ENCODE assay signal across 27 cellular contexts in the genomic region with DNA sequence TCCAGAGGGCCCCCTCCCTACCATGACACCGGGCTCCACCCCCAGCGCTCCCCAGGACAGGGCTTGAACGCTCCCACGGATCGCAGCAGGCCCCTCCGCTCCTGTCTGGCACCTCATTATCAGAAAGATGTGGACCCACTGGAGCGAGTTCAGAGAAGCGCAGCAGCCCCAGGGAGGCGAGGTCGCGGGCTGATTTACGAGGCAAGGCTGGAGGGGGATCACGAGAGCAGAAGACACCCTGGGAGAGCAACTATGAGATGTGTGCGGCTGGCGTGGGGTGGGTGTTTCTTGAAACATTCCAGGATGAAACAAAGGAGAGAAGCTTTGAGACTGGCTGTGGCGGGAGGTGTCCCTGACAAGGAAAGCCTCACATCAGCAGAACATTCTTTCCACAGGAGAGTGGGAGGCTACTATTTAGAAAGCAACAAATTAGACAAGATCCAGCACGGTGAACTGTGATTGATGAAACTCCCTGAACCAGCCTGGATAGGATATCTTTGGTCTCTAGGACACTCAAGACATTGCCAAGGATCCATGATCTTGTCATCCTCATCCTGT.
DNase-seq lines count a peak whose midpoint lies in the region; TF ChIP-seq lines count a peak whose summit lies in the region.
"Had no signal": no experiment of that assay in that cellular context is flagged by ENCODE, and none has a peak within 500 bp of the region (broad histone marks: within the 10 kb centered on the region; RNA-seq: fewer than 3 reads in every experiment).

No MANE protein-coding gene starts in this region.

- H3K36me3 ChIP-seq in fibroblast of lung (ENCODE audit: control insufficient read depth, insufficient read depth, low read length), result no peaks in the 10 kb centered on the region
- H3K36me3 ChIP-seq in muscle layer of colon (ENCODE audit: insufficient read depth, low read length), result no peaks in the 10 kb centered on the region
- no peaks in the 10 kb centered on the region for H3K36me3 ChIP-seq in transverse colon
- H3K36me3 ChIP-seq in Caco-2 (ENCODE audit: control insufficient read depth, insufficient read depth, low read length), result no peaks in the 10 kb centered on the region
- H3K36me3 ChIP-seq: adrenal gland, BLaER1, brain microvascular endothelial cell, colonic mucosa, gastrocnemius medialis, MG63 had no signal

- no peaks in the 10 kb centered on the region for H3K79me2 ChIP-seq in fibroblast of lung (ENCODE audit: control insufficient read depth, insufficient read depth, low read length)

- H3K4me1 Mint-ChIP-seq in Caco-2 (ENCODE audit: low read depth, unreplicated experiment), result peaks cover 7% of the 10 kb centered on the region
- H3K4me1 Mint-ChIP-seq: immature natural killer cell had no signal

- TF ChIP-seq POLR2A in transverse colon (IDR thresholded peaks at IDR 0.05), result no peak

- no peak overlapping the region for H3K4me2 ChIP-seq in fibroblast of lung (ENCODE audit: extremely low read depth, insufficient read depth, low read length)
- H3K4me2 ChIP-seq: BLaER1 had no signal

- H3K27ac ChIP-seq in fibroblast of lung (ENCODE audit: insufficient read depth, low read length) (no peak overlapping the region), muscle layer of colon (ENCODE audit: low read depth, low read length) (peak overlapping the region; percentile 17), transverse colon (peak overlapping the region in 3 of 4 donors; percentile 35 to 77 (median 51))
- H3K27ac ChIP-seq: BLaER1, brain microvascular endothelial cell, colonic mucosa, gastrocnemius medialis, RWPE1 had no signal

- BruUV-seq in Caco-2 (replicated peaks; lab: Mats Ljungman, UMichigan), result no TSS peak

- H3K27ac Mint-ChIP-seq in Caco-2 (ENCODE audit: unreplicated experiment), result no peak overlapping the region
- H3K27ac Mint-ChIP-seq: activated naive CD4-positive, alpha-beta T cell treated with anti-CD3 and anti-CD28 coated beads for 36 hours; activated T-helper 1 cell treated with anti-CD3 and anti-CD28 coated beads, Interleukin-12 subunit alpha, Interleukin-12 subunit beta, Interleukin-2, Interleukin-4 antibody, amounts not matched to agents 30 ng/mL and 10 ng/mL and 1 ng/mL, durations not matched to agents 14 hours and 24 hours and 36 hours; immature natural killer cell had no signal

- H3K27me3 ChIP-seq in fibroblast of lung (ENCODE audit: control insufficient read depth, insufficient read depth, low read length) (no peaks in the 10 kb centered on the region), muscle layer of colon (ENCODE audit: control insufficient read depth in 1 of 2, insufficient read depth in 2 of 2, low read length in 2 of 2) (no peaks in the 10 kb centered on the region), transverse colon (no peaks in the 10 kb centered on the region), Caco-2 (replicated peaks; ENCODE audit: control insufficient read depth, insufficient read depth, low read length) (no peaks in the 10 kb centered on the region)
- H3K27me3 ChIP-seq: adrenal gland, BLaER1, brain microvascular endothelial cell, colonic mucosa, gastrocnemius medialis, MG63 had no signal

- no peak overlapping the region for H3K4me3 Mint-ChIP-seq in Caco-2 (ENCODE audit: unreplicated experiment)
- H3K4me3 Mint-ChIP-seq: activated naive CD4-positive, alpha-beta T cell treated with anti-CD3 and anti-CD28 coated beads for 36 hours; activated T-helper 1 cell treated with anti-CD3 and anti-CD28 coated beads, Interleukin-12 subunit alpha, Interleukin-12 subunit beta, Interleukin-2, Interleukin-4 antibody, amounts not matched to agents 30 ng/mL and 10 ng/mL and 1 ng/mL, durations not matched to agents 14 hours and 24 hours and 36 hours; immature natural killer cell had no signal

- in situ Hi-C loops in transverse colon (cut with MboI; ENCODE audit: low pct_ligation_motif_present in 1 of 4, low pct_unique_long_range_greater_than_20kb in 1 of 4, low sequenced_read_pairs in 3 of 4), result loop anchor here in 3 of 4 donors (10.0 to 25.0 kb wide), 3 partner anchors 241 to 251 kb away; no protein-coding TSS in a partner anchor

- intact Hi-C loops in transverse colon (cut with DNase I; ENCODE audit: low total_unique reads), result no loop called here
- intact Hi-C loops in Caco-2 (cut with micrococcal nuclease; ENCODE audit: unreplicated experiment), result loop anchor here (10.0 kb wide), 1 partner anchor 191 kb away; no protein-coding TSS in a partner anchor

- H3K27me3 Mint-ChIP-seq in Caco-2 (ENCODE audit: insufficient read depth, unreplicated experiment), result no peaks in the 10 kb centered on the region

- 60 to 73% methylated on average over 1 to 17 of the region's 17 CpGs for WGBS in transverse colon (ENCODE audit: low coverage in 1 of 2), 2 donors

- TF ChIP-seq EP300 in transverse colon (IDR thresholded peaks at IDR 0.05; ENCODE audit: low read depth), result no peak

- POLR2A ChIA-PET in Caco-2 (lab: Charles Lee), result no interaction called here

- no peaks in the 10 kb centered on the region for H3K9me3 Mint-ChIP-seq in Caco-2 (ENCODE audit: unreplicated experiment)
- H3K9me3 Mint-ChIP-seq: activated naive CD4-positive, alpha-beta T cell treated with anti-CD3 and anti-CD28 coated beads for 36 hours; activated T-helper 1 cell treated with anti-CD3 and anti-CD28 coated beads, Interleukin-12 subunit alpha, Interleukin-12 subunit beta, Interleukin-2, Interleukin-4 antibody, amounts not matched to agents 30 ng/mL and 10 ng/mL and 1 ng/mL, durations not matched to agents 14 hours and 24 hours and 36 hours; immature natural killer cell had no signal

- H2AFZ ChIP-seq in fibroblast of lung (ENCODE audit: low read length), result peak overlapping the region; percentile 19

- no peaks in the 10 kb centered on the region for H4K20me1 ChIP-seq in fibroblast of lung (ENCODE audit: control insufficient read depth, extremely low read depth, insufficient read depth, low read length)
- H4K20me1 ChIP-seq: BLaER1 had no signal

- H3K36me3 Mint-ChIP-seq in Caco-2 (ENCODE audit: insufficient read depth, unreplicated experiment), result no peaks in the 10 kb centered on the region
- H3K36me3 Mint-ChIP-seq: immature natural killer cell had no signal

- H3K4me3 ChIP-seq in fibroblast of lung (replicated peaks in 1 of 4; ENCODE audit: control extremely low read depth in 1 of 4, insufficient read depth in 1 of 4, low read depth in 3 of 4, low read length in 4 of 4) (no peak overlapping the region), muscle layer of colon (ENCODE audit: low read depth in 1 of 2, low read length in 2 of 2) (no peak overlapping the region), transverse colon (no peak overlapping the region), foreskin fibroblast (ENCODE audit: low read depth in 1 of 2, low read length in 2 of 2) (no peak overlapping the region), Caco-2 (ENCODE audit: low read depth, low read length) (no peak overlapping the region)
- H3K4me3 ChIP-seq: adrenal gland, BLaER1, colonic mucosa, gastrocnemius medialis, MG63, mucosa of descending colon had no signal

- peak; percentile 73 for DNase-seq in amniotic epithelial cell (ENCODE audit: low read depth)
- DNase-seq in fibroblast of lung (ENCODE audit: low read depth in 2 of 2), result no peak
- no peak for DNase-seq in transverse colon
- no peak for DNase-seq in T-helper 2 cell
- no peak for DNase-seq in foreskin fibroblast
- no peak for DNase-seq in Caco-2
- DNase-seq: activated CD4-positive, alpha-beta T cell treated with anti-CD3 and anti-CD28 coated beads, Interleukin-2, amount 50 U/mL, for 48 hours; activated naive CD4-positive, alpha-beta T cell treated with anti-CD3 and anti-CD28 coated beads for 36 hours; brain microvascular endothelial cell; colonic mucosa; COR-L47; DMS79 treated with DMSO at 0.1 percent for 48 hours; effector memory CD4-positive, alpha-beta T cell; gastrocnemius medialis; hypothalamus; immature natural killer cell; KBM-7; MG63; mucosa of descending colon; NCI-H446 treated with DMSO at 0.1 percent for 48 hours; stimulated activated naive CD8-positive, alpha-beta T cell treated with anti-CD3 and anti-CD28 coated beads, Interleukin-15, Interleukin-2, amounts not matched to agents 100 U/mL and 50 U/mL, for 24 hours; T-helper 1 cell had no signal

- TF ChIP-seq CTCF in fibroblast of lung (conservative IDR thresholded peaks at IDR 0.05 in 1 of 2, IDR thresholded peaks at IDR 0.05 in 1 of 2; ENCODE audit: low read depth in 1 of 2, low read length in 2 of 2) (no peak), transverse colon (IDR thresholded peaks at IDR 0.05) (no peak), foreskin fibroblast (IDR thresholded peaks at IDR 0.05; ENCODE audit: low read depth, low read length) (no peak), Caco-2 (IDR thresholded peaks at IDR 0.05; ENCODE audit: insufficient read depth in 1 of 2, low read depth in 1 of 2, low read length in 1 of 2, severe bottlenecking in 1 of 2, unreplicated experiment in 1 of 2) (no peak)

- CTCF ChIA-PET in Caco-2 (lab: Charles Lee), result no interaction called here

- H3K4me1 ChIP-seq in fibroblast of lung (ENCODE audit: control insufficient read depth, extremely low read depth, insufficient read depth, low read length) (no peaks in the 10 kb centered on the region), muscle layer of colon (ENCODE audit: insufficient read depth, low read length) (peaks cover 11% of the 10 kb centered on the region), transverse colon (no peaks in the 10 kb centered on the region), Caco-2 (peaks cover 7% of the 10 kb centered on the region; the same call in 1 of the 2 replicates)
- H3K4me1 ChIP-seq: adrenal gland, colonic mucosa had no signal

- no peaks in the 10 kb centered on the region for H3K9me3 ChIP-seq in fibroblast of lung (ENCODE audit: control insufficient read depth, insufficient read depth, low read depth, low read length)
- H3K9me3 ChIP-seq in muscle layer of colon (ENCODE audit: low read length), result no peaks in the 10 kb centered on the region
- no peaks in the 10 kb centered on the region for H3K9me3 ChIP-seq in transverse colon
- no peaks in the 10 kb centered on the region for H3K9me3 ChIP-seq in Caco-2
- H3K9me3 ChIP-seq: adrenal gland, BLaER1, colonic mucosa, gastrocnemius medialis, MG63, mucosa of descending colon had no signal

- no peak overlapping the region for H3K9ac ChIP-seq in fibroblast of lung (ENCODE audit: insufficient read depth, low read length)
- no peak overlapping the region for H3K9ac ChIP-seq in muscle layer of colon (ENCODE audit: low read length)
- H3K9ac ChIP-seq: BLaER1 had no signal
